8 cellular contexts compared by ENCODE assay signal in genomic region chr12:9813821-9814798, GRCh38. TPM values are rescaled to one million over a fixed set of nuclear protein-coding genes. Genes with fewer than 3 reads are reported as not detected.
DNase-seq lines count a peak whose midpoint lies in the region; ATAC-seq and TF ChIP-seq lines count a peak whose summit lies in the region.

No MANE protein-coding gene starts in this region.

- H3K9me3 ChIP-seq in skeletal muscle satellite cell (replicated peaks; ENCODE audit: low read length): no peaks in the 10 kb centered on the region

- no peaks in the 10 kb centered on the region for H3K4me1 ChIP-seq in skeletal muscle satellite cell (ENCODE audit: control insufficient read depth, insufficient read depth, low read length)

- H3K4me2 ChIP-seq in skeletal muscle satellite cell (ENCODE audit: low read length): peak overlapping the region; percentile 60

- TF ChIP-seq EP300 in Ishikawa (IDR thresholded peaks at IDR 0.05; ENCODE audit: borderline replicate concordance): no peak

- TF ChIP-seq RAD21 in Ishikawa (IDR thresholded peaks at IDR 0.05; ENCODE audit: low read depth): peak; percentile 94

- H3K27me3 Mint-ChIP-seq in T-helper 1 cell treated with Interleukin-12 subunit alpha and Interleukin-12 subunit beta and Interleukin-4 antibody, amounts not matched to agents 30 μg/mL and 1 μg/mL, for 36 hours (ENCODE audit: low read depth): peaks cover 42% of the 10 kb centered on the region

- H3K9ac ChIP-seq in skeletal muscle satellite cell (ENCODE audit: low read depth, low read length): no peak overlapping the region

- H3K27me3 ChIP-seq in skeletal muscle satellite cell (ENCODE audit: control insufficient read depth, insufficient read depth, low read length): peaks cover 3% of the 10 kb centered on the region

- H3K4me3 Mint-ChIP-seq in T-helper 1 cell treated with Interleukin-12 subunit alpha and Interleukin-12 subunit beta and Interleukin-4 antibody, amounts not matched to agents 30 μg/mL and 1 μg/mL, for 36 hours: peak overlapping the region; percentile 86

- ATAC-seq in GM21576 (IDR thresholded peaks at IDR 0.05; ENCODE audit: unreplicated experiment): peak; percentile 87

- DNase-seq in DMS53 treated with DMSO at 0.1 percent for 48 hours (lab: John Stamatoyannopoulos, UW; ENCODE audit: unreplicated experiment) (peak; percentile 80), amniotic epithelial cell (ENCODE audit: low read depth) (peak; percentile 37), hypothalamus (lab: John Stamatoyannopoulos, UW) (peak in 39 of 51 donors; percentile 2 to 67 (median 15)), amniotic stem cell (lab: John Stamatoyannopoulos, UW) (no peak)

- H3K36me3 ChIP-seq in skeletal muscle satellite cell (ENCODE audit: insufficient read depth, low read length): no peaks in the 10 kb centered on the region

- no peaks in the 10 kb centered on the region for H3K9me3 Mint-ChIP-seq in T-helper 1 cell treated with Interleukin-12 subunit alpha and Interleukin-12 subunit beta and Interleukin-4 antibody, amounts not matched to agents 30 μg/mL and 1 μg/mL, for 36 hours

- peak overlapping the region; percentile 82 for H3K27ac Mint-ChIP-seq in T-helper 1 cell treated with Interleukin-12 subunit alpha and Interleukin-12 subunit beta and Interleukin-4 antibody, amounts not matched to agents 30 μg/mL and 1 μg/mL, for 36 hours

- H3K36me3 Mint-ChIP-seq in T-helper 1 cell treated with Interleukin-12 subunit alpha and Interleukin-12 subunit beta and Interleukin-4 antibody, amounts not matched to agents 30 μg/mL and 1 μg/mL, for 36 hours (ENCODE audit: low read depth): no peaks in the 10 kb centered on the region

- H3K4me1 Mint-ChIP-seq in T-helper 1 cell treated with Interleukin-12 subunit alpha and Interleukin-12 subunit beta and Interleukin-4 antibody, amounts not matched to agents 30 μg/mL and 1 μg/mL, for 36 hours (ENCODE audit: low read depth): peaks cover 33% of the 10 kb centered on the region

- peak overlapping the region; percentile 56 for H3K4me3 ChIP-seq in skeletal muscle satellite cell (ENCODE audit: low read length)

TF ChIP-seq in Ishikawa, 13 proteins besides CTCF, POLR2A, EP300 and RAD21:
- TF ChIP-seq EGR1 (IDR thresholded peaks at IDR 0.05): no peak
- no peak for TF ChIP-seq TCF12 (IDR thresholded peaks at IDR 0.05; ENCODE audit: low read depth)
- TF ChIP-seq TAF1 (IDR thresholded peaks at IDR 0.05; ENCODE audit: low read depth): no peak
- TF ChIP-seq TEAD4 (IDR thresholded peaks at IDR 0.05): no peak
- TF ChIP-seq USF1 (IDR thresholded peaks at IDR 0.05): no peak
- no peak for TF ChIP-seq ZBTB7A (IDR thresholded peaks at IDR 0.05; ENCODE audit: low read depth)

RNA-seq across cellular contexts. Expression of gene KLRF1, which starts 13.2 kb away (rescaled TPM):
- total RNA-seq in skeletal muscle satellite cell (2012; rRNA removed): not detected in 2 replicates

RNA-seq across cellular contexts. Expression of gene CD69, which starts 53.4 kb away (rescaled TPM):
- total RNA-seq in skeletal muscle satellite cell (2012; rRNA removed): not detected in 2 replicates

RNA-seq across cellular contexts. Expression of gene CLEC2B, which starts 55.0 kb away (rescaled TPM):
- total RNA-seq in skeletal muscle satellite cell (2012; rRNA removed): 24.7 and 25.6 TPM in 2 replicates
